Comparison of ENCODE assay signal across 16 cellular contexts in the genomic region with DNA sequence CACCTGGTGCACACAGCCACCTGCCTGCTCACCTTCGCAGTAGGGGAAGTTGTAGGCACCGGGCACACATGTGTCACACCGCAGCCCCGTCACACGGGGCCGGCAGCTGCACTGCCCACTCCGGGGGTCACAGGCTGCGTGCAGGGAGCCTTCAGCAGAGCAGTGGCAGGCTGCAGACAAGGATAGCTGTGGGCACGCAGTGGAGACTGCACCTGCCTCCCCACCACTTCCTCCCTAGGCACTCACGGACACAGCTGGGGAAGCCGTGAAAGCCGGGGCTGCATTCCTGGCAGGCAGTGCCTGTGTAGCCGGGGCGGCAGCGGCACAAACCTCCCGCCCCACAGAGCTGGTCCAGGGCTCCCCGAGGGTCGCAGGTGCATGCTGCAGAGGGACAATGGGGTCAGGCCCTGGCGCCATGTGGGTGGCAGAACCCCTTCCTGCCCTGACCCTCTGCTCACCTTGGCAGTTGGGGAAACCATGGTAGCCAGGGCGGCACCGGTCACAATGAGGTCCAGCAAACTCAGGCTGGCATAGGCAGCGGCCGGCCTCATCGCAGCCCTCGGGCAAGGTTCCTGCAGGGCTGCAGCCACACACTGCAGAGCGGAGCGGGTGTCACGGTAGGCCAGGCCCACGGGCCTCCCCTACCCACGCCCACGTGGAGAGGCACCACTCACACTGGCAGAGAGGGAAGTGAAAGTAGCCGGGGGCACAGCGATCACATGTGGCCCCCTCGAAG. TPM values are rescaled to one million over a fixed set of nuclear protein-coding genes. Genes with fewer than 3 reads are reported as not detected.
DNase-seq lines count a peak whose midpoint lies in the region; ATAC-seq and TF ChIP-seq lines count a peak whose summit lies in the region.
"Had no signal": no experiment of that assay in that cellular context is flagged by ENCODE, and none has a peak within 500 bp of the region (broad histone marks: within the 10 kb centered on the region; RNA-seq: fewer than 3 reads in every experiment).

No MANE protein-coding gene starts in this region.

- H3K9me3 ChIP-seq in lung (ENCODE audit: control insufficient read depth in 2 of 2, insufficient read depth in 1 of 2, low read length in 1 of 2): no peaks in the 10 kb centered on the region
- H3K9me3 ChIP-seq: adrenal gland, gastrocnemius medialis had no signal

- no peaks in the 10 kb centered on the region for H3K4me1 ChIP-seq in lung (ENCODE audit: control insufficient read depth in 2 of 2, insufficient read depth in 2 of 2, low read length in 2 of 2)
- H3K4me1 ChIP-seq: adrenal gland, gastrocnemius medialis had no signal

- no peak overlapping the region for H3K27ac ChIP-seq in lung (ENCODE audit: low read depth in 1 of 2, low read length in 1 of 2)
- H3K27ac ChIP-seq: adrenal gland, gastrocnemius medialis had no signal

- WGBS in lung, 2 donors: 79 to 85% methylated on average over 34 of the region's 34 CpGs

- H3K36me3 ChIP-seq in GM06990 (ENCODE audit: control insufficient read depth, insufficient read depth, low read length) (no peaks in the 10 kb centered on the region), lung (ENCODE audit: control insufficient read depth in 2 of 2, insufficient read depth in 2 of 2, low read length in 2 of 2) (peaks cover 14 to 59% of the 10 kb centered on the region in 2 donors)

- peak; percentile 80 for DNase-seq in GM06990 (ENCODE audit: extremely low read depth, insufficient read length)
- DNase-seq in NAMALWA (ENCODE audit: low spot score): peak; percentile 80
- no peak for DNase-seq in lung (ENCODE audit: low spot score)
- no peak for DNase-seq in HCEC 1CT
- DNase-seq in stimulated activated CD4-positive, alpha-beta T cell treated with anti-CD3 and anti-CD28 coated beads, Interleukin-4, amount 100 ng/mL, for 1 hour: no peak
- DNase-seq: adrenal gland; dermis blood vessel endothelial cell; gastrocnemius medialis; kidney glomerular epithelial cell; NCI-H1694 treated with DMSO at 0.1 percent for 48 hours; OCI-M1; stimulated activated CD8-positive, alpha-beta memory T cell treated with anti-CD3 and anti-CD28 coated beads, Interleukin-4, amount 100 ng/mL, for 48 hours had no signal

- H3K27me3 ChIP-seq in GM06990 (replicated peaks; ENCODE audit: control insufficient read depth, insufficient read depth, low read length) (no peaks in the 10 kb centered on the region), lung (ENCODE audit: control insufficient read depth, insufficient read depth) (no peaks in the 10 kb centered on the region)
- H3K27me3 ChIP-seq: adrenal gland, gastrocnemius medialis had no signal

- ATAC-seq in GM19397 (IDR thresholded peaks at IDR 0.05; ENCODE audit: unreplicated experiment) (peak; percentile 37), lung (ENCODE audit: insufficient read depth, low FRiP score) (peak; percentile 14), GM19035 (IDR thresholded peaks at IDR 0.05; ENCODE audit: unreplicated experiment) (no peak), GM21360 (IDR thresholded peaks at IDR 0.05; ENCODE audit: unreplicated experiment) (no peak)
- ATAC-seq: gastrocnemius medialis had no signal

- TF ChIP-seq CTCF in GM06990 (IDR thresholded peaks at IDR 0.05; ENCODE audit: insufficient read depth, low read length, poor library complexity, severe bottlenecking): no peak
- no peak for TF ChIP-seq CTCF in lung (IDR thresholded peaks at IDR 0.05; ENCODE audit: control extremely low read depth, extremely low read depth)

- H3K4me3 ChIP-seq in GM06990 (replicated peaks; ENCODE audit: low read depth, low read length) (no peak overlapping the region), lung (no peak overlapping the region)
- H3K4me3 ChIP-seq: adrenal gland, gastrocnemius medialis had no signal

RNA-seq across cellular contexts. Expression of gene LAMA5, which starts 29.4 kb away (rescaled TPM):
- 100 to 1,000 TPM; 209 to 315 TPM for total RNA-seq in lung
- polyA plus RNA-seq in lung: 100 to 1,000 TPM; 116 to 279 TPM
- polyA plus RNA-seq: CD14-positive monocyte had no signal

RNA-seq across cellular contexts. Expression of gene ADRM1, which starts 34.9 kb away (rescaled TPM):
- total RNA-seq in lung: 100 to 1,000 TPM in 1 of 2 donors, 10 to 100 TPM in 1; 43.1 to 104 TPM
- 100 to 1,000 TPM; 108 to 140 TPM for polyA plus RNA-seq in lung

RNA-seq across cellular contexts. Expression of gene RPS21, which starts 49.2 kb away (rescaled TPM):
- total RNA-seq in lung: 1,000 to 10,000 TPM in 1 of 2 donors, 100 to 1,000 TPM in 1; 222 to 1,251 TPM
- polyA plus RNA-seq in lung: 1,000 to 10,000 TPM; 4,051 to 4,827 TPM

Comparison
In these comparisons a context has a peak if more than half of its experiments do, and no peak if none do; other contexts are left out.
1. DNase-seq: peak in GM06990 (single experiment) and NAMALWA (single experiment); none in lung (single experiment), HCEC 1CT (single experiment) and stimulated activated CD4-positive, alpha-beta T cell treated with anti-CD3 and anti-CD28 coated beads, Interleukin-4, amount 100 ng/mL, for 1 hour (single experiment).
2. ATAC-seq: peak in GM19397 (single experiment) and lung (single experiment); none in GM19035 (single experiment) and GM21360 (single experiment).